In the genomic region with DNA sequence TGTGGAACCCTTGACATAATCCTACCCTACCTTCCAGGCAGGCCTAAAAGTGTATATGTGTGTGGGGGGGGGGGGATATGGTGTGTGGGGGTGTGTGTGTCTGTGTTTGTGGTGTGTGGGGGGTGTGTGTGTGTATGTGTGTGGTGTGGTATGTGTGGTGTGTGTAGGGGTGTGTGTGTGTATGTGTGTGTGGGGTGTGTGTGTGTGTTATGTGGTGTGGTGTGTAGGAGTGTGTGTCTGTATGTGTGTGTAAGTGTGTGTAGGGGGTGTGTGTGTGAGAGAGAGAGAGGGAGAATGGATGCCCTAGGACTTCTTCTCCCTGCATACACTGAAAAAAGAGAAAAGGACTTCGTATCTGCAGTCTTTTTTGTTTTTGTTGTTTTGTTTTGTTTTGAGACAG, we compare ENCODE assay signal across 18 cellular contexts. TPM values are rescaled to one million over a fixed set of nuclear protein-coding genes. Genes with fewer than 3 reads are reported as not detected.
A peak's percentile ranks its signal among the peaks of the same experiment; 100 is the strongest.
DNase-seq lines count a peak whose midpoint lies in the region; ATAC-seq, FAIRE-seq and TF ChIP-seq lines count a peak whose summit lies in the region.
"Had no signal": no experiment of that assay in that cellular context is flagged by ENCODE, and none has a peak within 500 bp of the region (broad histone marks: within the 10 kb centered on the region; RNA-seq: fewer than 3 reads in every experiment).

No MANE protein-coding gene starts in this region.

- H3K27me3 ChIP-seq in HepG2 (ENCODE audit: control insufficient read depth in 1 of 2, insufficient read depth in 2 of 2, low read length in 2 of 2) (peaks cover 0 to 29% of the 10 kb centered on the region in 2 experiments; a peak in 4 of 5 replicates), right lobe of liver (no peaks in the 10 kb centered on the region)
- H3K27me3 ChIP-seq: BLaER1 had no signal

- intact Hi-C loops in HepG2 (cut with micrococcal nuclease; ENCODE audit: unreplicated experiment) (no loop called here), right lobe of liver (cut with DNase I) (no loop called here)
- intact Hi-C loops in activated CD8-positive, alpha-beta T cell treated with anti-CD3 and anti-CD28 coated beads for 36 hours (cut with micrococcal nuclease): no loop called here

- H3K4me3 Mint-ChIP-seq in effector memory CD8-positive, alpha-beta T cell: peak overlapping the region; percentile 62 to 63
- no peak overlapping the region for H3K4me3 Mint-ChIP-seq in nephron
- peak overlapping the region; percentile 41 for H3K4me3 Mint-ChIP-seq in stimulated activated effector memory CD8-positive, alpha-beta T cell treated with anti-CD3 and anti-CD28 coated beads, Interleukin-12 subunit alpha, Interleukin-12 subunit beta, amount 100 ng/mL, for 72 hours
- no peak overlapping the region for H3K4me3 Mint-ChIP-seq in activated CD8-positive, alpha-beta T cell treated with anti-CD3 and anti-CD28 coated beads for 36 hours

- peak overlapping the region; percentile 38 to 85 for H3K27ac Mint-ChIP-seq in effector memory CD8-positive, alpha-beta T cell
- peak overlapping the region in 2 of 3 experiments; percentile 67 to 71 for H3K27ac Mint-ChIP-seq in nephron
- H3K27ac Mint-ChIP-seq in stimulated activated effector memory CD8-positive, alpha-beta T cell treated with anti-CD3 and anti-CD28 coated beads, Interleukin-12 subunit alpha, Interleukin-12 subunit beta, amount 100 ng/mL, for 72 hours: peak overlapping the region; percentile 79
- H3K27ac Mint-ChIP-seq in activated CD8-positive, alpha-beta T cell treated with anti-CD3 and anti-CD28 coated beads for 36 hours: no peak overlapping the region

- TF ChIP-seq RAD21 in HepG2 (CRISPR knock-in tag; IDR thresholded peaks at IDR 0.05): no peak

- WGBS in HepG2 (ENCODE audit: low lambda C conversion rate): 5% methylated on average over 1 of the region's 1 CpG
- no CpG with 5 or more reads among the region's 1 CpG for WGBS in right lobe of liver (ENCODE audit: insufficient coverage, low coverage, low lambda C conversion rate, missing lambda C conversion rate)

- H3K27me3 Mint-ChIP-seq in effector memory CD8-positive, alpha-beta T cell: no peaks in the 10 kb centered on the region
- H3K27me3 Mint-ChIP-seq in nephron (ENCODE audit: low read depth): peaks cover 6% of the 10 kb centered on the region
- H3K27me3 Mint-ChIP-seq in activated CD8-positive, alpha-beta T cell treated with anti-CD3 and anti-CD28 coated beads for 36 hours: no peaks in the 10 kb centered on the region

- H3K36me3 Mint-ChIP-seq in effector memory CD8-positive, alpha-beta T cell (ENCODE audit: insufficient read depth): no peaks in the 10 kb centered on the region
- no peaks in the 10 kb centered on the region for H3K36me3 Mint-ChIP-seq in nephron (ENCODE audit: low read depth)
- no peaks in the 10 kb centered on the region for H3K36me3 Mint-ChIP-seq in stimulated activated effector memory CD8-positive, alpha-beta T cell treated with anti-CD3 and anti-CD28 coated beads, Interleukin-12 subunit alpha, Interleukin-12 subunit beta, amount 100 ng/mL, for 72 hours
- H3K36me3 Mint-ChIP-seq in activated CD8-positive, alpha-beta T cell treated with anti-CD3 and anti-CD28 coated beads for 36 hours (ENCODE audit: low read depth): no peaks in the 10 kb centered on the region
- H3K36me3 Mint-ChIP-seq: CD8-positive, alpha-beta memory T cell had no signal

- TF ChIP-seq POLR2A in HepG2 (IDR thresholded peaks at IDR 0.05; ENCODE audit: insufficient read depth in 1 of 2, low read depth in 2 of 2, low read length in 2 of 2) (no peak), right lobe of liver (IDR thresholded peaks at IDR 0.05) (no peak)

- no peak overlapping the region for H3K9ac ChIP-seq in HepG2 (ENCODE audit: insufficient read depth, low read depth, low read length)
- H3K9ac ChIP-seq: BLaER1 had no signal

- POLR2A ChIA-PET in HepG2 (lab: Yijun Ruan, JAX): no interaction called here
- POLR2A ChIA-PET in activated CD8-positive, alpha-beta T cell treated with anti-CD3 and anti-CD28 coated beads for 36 hours (lab: Charles Lee): interaction anchor here (0.7 to 1.0 kb wide), 2 partner anchors 8 to 69 kb away, joined by 4 read pairs; no protein-coding TSS in a partner anchor

- no peak for DNase-seq in HepG2 (ENCODE audit: low spot score)
- no peak for DNase-seq in right lobe of liver
- DNase-seq in effector memory CD8-positive, alpha-beta T cell: no peak
- no peak for DNase-seq in stimulated activated effector memory CD8-positive, alpha-beta T cell treated with anti-CD3 and anti-CD28 coated beads, Interleukin-12 subunit alpha, Interleukin-12 subunit beta, amount 100 ng/mL, for 72 hours (ENCODE audit: low spot score in 2 of 2)
- no peak for DNase-seq in activated CD8-positive, alpha-beta T cell treated with anti-CD3 and anti-CD28 coated beads for 36 hours
- DNase-seq: 8988T; AML-193; Caco-2; CD8-positive, alpha-beta memory T cell; DMS53; GF-D8 had no signal

- no peak for ATAC-seq in HepG2
- ATAC-seq in right lobe of liver: no peak
- no peak for ATAC-seq in effector memory CD8-positive, alpha-beta T cell (replicated peaks)
- ATAC-seq in stimulated activated effector memory CD8-positive, alpha-beta T cell treated with anti-CD3 and anti-CD28 coated beads, Interleukin-12 subunit alpha, Interleukin-12 subunit beta, amount 100 ng/mL, for 72 hours: no peak
- ATAC-seq in GM21723 (IDR thresholded peaks at IDR 0.05; ENCODE audit: unreplicated experiment): no peak
- no peak for ATAC-seq in activated CD8-positive, alpha-beta T cell treated with anti-CD3 and anti-CD28 coated beads for 36 hours
- ATAC-seq in HG03469 (IDR thresholded peaks at IDR 0.05; ENCODE audit: unreplicated experiment): no peak
- ATAC-seq: HCT116 had no signal

- no peaks in the 10 kb centered on the region for H3K9me3 ChIP-seq in HepG2 (ENCODE audit: low read length)
- H3K9me3 ChIP-seq in right lobe of liver: no peaks in the 10 kb centered on the region
- H3K9me3 ChIP-seq: BLaER1, Caco-2 had no signal

- peaks cover 17 to 30% of the 10 kb centered on the region in 2 donors for H3K4me1 Mint-ChIP-seq in effector memory CD8-positive, alpha-beta T cell (ENCODE audit: low read depth in 2 of 2)
- H3K4me1 Mint-ChIP-seq in nephron: peaks cover 16% of the 10 kb centered on the region
- peaks cover 44% of the 10 kb centered on the region for H3K4me1 Mint-ChIP-seq in stimulated activated effector memory CD8-positive, alpha-beta T cell treated with anti-CD3 and anti-CD28 coated beads, Interleukin-12 subunit alpha, Interleukin-12 subunit beta, amount 100 ng/mL, for 72 hours
- peaks cover 15% of the 10 kb centered on the region for H3K4me1 Mint-ChIP-seq in activated CD8-positive, alpha-beta T cell treated with anti-CD3 and anti-CD28 coated beads for 36 hours (ENCODE audit: low read depth)

- no peak overlapping the region for H3K4me3 ChIP-seq in HepG2 (replicated peaks in 1 of 3; ENCODE audit: insufficient read depth in 1 of 3, low read depth in 2 of 3, low read length in 3 of 3)
- H3K4me3 ChIP-seq in right lobe of liver: no peak overlapping the region
- H3K4me3 ChIP-seq: BLaER1 had no signal

- no peaks in the 10 kb centered on the region for H3K79me2 ChIP-seq in HepG2 (ENCODE audit: insufficient read depth, low read length)

- in situ Hi-C loops in HepG2 (cut with HindIII; ENCODE audit: extremely low pct_ligation_motif_present, low pct_unique_long_range_greater_than_20kb): loop anchor here (5.0 kb wide), 1 partner anchor 35 kb away; the partner anchor contains the start of gene HILPDA

- no peaks in the 10 kb centered on the region for H3K9me3 Mint-ChIP-seq in effector memory CD8-positive, alpha-beta T cell
- H3K9me3 Mint-ChIP-seq in nephron: no peaks in the 10 kb centered on the region
- H3K9me3 Mint-ChIP-seq in stimulated activated effector memory CD8-positive, alpha-beta T cell treated with anti-CD3 and anti-CD28 coated beads, Interleukin-12 subunit alpha, Interleukin-12 subunit beta, amount 100 ng/mL, for 72 hours: no peaks in the 10 kb centered on the region
- no peaks in the 10 kb centered on the region for H3K9me3 Mint-ChIP-seq in activated CD8-positive, alpha-beta T cell treated with anti-CD3 and anti-CD28 coated beads for 36 hours
- H3K9me3 Mint-ChIP-seq: CD8-positive, alpha-beta memory T cell had no signal

- no peak overlapping the region for H2AFZ ChIP-seq in HepG2 (ENCODE audit: low read length)

- no TSS peak for BruUV-seq in HepG2 (replicated peaks; lab: Mats Ljungman, UMichigan)

- H3K4me2 ChIP-seq in HepG2 (ENCODE audit: low read depth, low read length): no peak overlapping the region
- H3K4me2 ChIP-seq: BLaER1 had no signal

- TF ChIP-seq EP300 in HepG2 (IDR thresholded peaks at IDR 0.05; ENCODE audit: low read depth in 2 of 2, low read length in 2 of 2): no peak
- no peak for TF ChIP-seq EP300 in HepG2 (CRISPR knock-in tag; IDR thresholded peaks at IDR 0.05; ENCODE audit: borderline replicate concordance)

- no peak for FAIRE-seq in HepG2 (lab: Jason Lieb, UNC)
- FAIRE-seq: GM19239, H54 had no signal

- H3K36me3 ChIP-seq in HepG2 (replicated peaks in 1 of 2; ENCODE audit: control insufficient read depth in 1 of 2, insufficient read depth in 2 of 2, low read length in 2 of 2) (no peaks in the 10 kb centered on the region), right lobe of liver (no peaks in the 10 kb centered on the region)
- H3K36me3 ChIP-seq: BLaER1 had no signal

- no peaks in the 10 kb centered on the region for H4K20me1 ChIP-seq in HepG2 (ENCODE audit: insufficient read depth, low read length)
- H4K20me1 ChIP-seq: BLaER1 had no signal

- TF ChIP-seq CTCF in HepG2 (CRISPR knock-in tag; IDR thresholded peaks at IDR 0.05): no peak
- TF ChIP-seq CTCF in right lobe of liver (IDR thresholded peaks at IDR 0.05): no peak
- TF ChIP-seq CTCF in nephron (IDR thresholded peaks at IDR 0.05; ENCODE audit: unreplicated experiment in 3 of 3): no peak
- TF ChIP-seq CTCF in activated CD8-positive, alpha-beta T cell treated with anti-CD3 and anti-CD28 coated beads for 36 hours (IDR thresholded peaks at IDR 0.05): no peak

- CTCF ChIA-PET in HepG2 (lab: Yijun Ruan, JAX; ENCODE audit: low intra/inter-chr PET ratio, low total read pairs): no interaction called here
- CTCF ChIA-PET in activated CD8-positive, alpha-beta T cell treated with anti-CD3 and anti-CD28 coated beads for 36 hours (lab: Charles Lee): interaction anchor here (6.6 to 15.2 kb wide), 4 partner anchors 9 to 74 kb away, joined by 58 to 345 read pairs (median 170); partner anchors contain the start of gene IMPDH1

- H3K4me1 ChIP-seq in HepG2 (ENCODE audit: insufficient read depth, low read length): peaks cover 46% of the 10 kb centered on the region
- H3K4me1 ChIP-seq in right lobe of liver: peaks cover 0 to 9% (median 2%) of the 10 kb centered on the region in 4 donors
- H3K4me1 ChIP-seq: Caco-2 had no signal

- no peak overlapping the region for H3K27ac ChIP-seq in HepG2 (ENCODE audit: extremely low read length, insufficient read depth, low read length)
- no peak overlapping the region for H3K27ac ChIP-seq in right lobe of liver
- H3K27ac ChIP-seq: BLaER1 had no signal

RNA-seq across cellular contexts. Expression of gene IMPDH1, which starts 12.3 kb away (rescaled TPM):
- 18.4 and 22.8 TPM in 2 replicates for total RNA-seq in HepG2 (2016; rRNA removed; fragmentation: Illumina TruSeq; extraction: Trizol)
- 12.3 and 12.6 TPM in 2 replicates for total RNA-seq in HepG2 (2016; cell fraction: cytosol; rRNA removed; fragmentation: Illumina TruSeq; extraction: Trizol; ENCODE audit: low read depth)
- total RNA-seq in HepG2 (2016; cell fraction: insoluble cytoplasmic fraction; rRNA removed; fragmentation: Illumina TruSeq; extraction: Trizol): 15.4 and 23.8 TPM in 2 replicates
- total RNA-seq in HepG2 (2016; cell fraction: membrane; rRNA removed; fragmentation: Illumina TruSeq; extraction: Trizol): 28.1 and 28.2 TPM in 2 replicates
- 12.6 and 19.2 TPM in 2 replicates for total RNA-seq in HepG2 (2016; cell fraction: nucleus; rRNA removed; fragmentation: Illumina TruSeq; extraction: Trizol)
- polyA plus RNA-seq in HepG2 (2011; rRNA removed): 34.0 and 49.9 TPM in 2 replicates
- polyA plus RNA-seq in HepG2 (2011; cell fraction: cytosol; rRNA removed): 31.4 and 37.8 TPM in 2 replicates
- polyA plus RNA-seq in HepG2 (2011; cell fraction: nucleus; rRNA removed): 92.2 and 93.4 TPM in 2 replicates
- 25.0 and 27.5 TPM in 2 replicates for polyA plus RNA-seq in HepG2 (2012)
- polyA plus RNA-seq in HepG2 (2016; cell fraction: cytosol; fragmentation: Illumina TruSeq; extraction: Trizol; ENCODE audit: low read depth): 18.4 and 18.5 TPM in 2 replicates
- polyA plus RNA-seq in HepG2 (2016; cell fraction: insoluble cytoplasmic fraction; fragmentation: Illumina TruSeq; extraction: Trizol; ENCODE audit: low read depth): 20.6 and 24.8 TPM in 2 replicates
- polyA plus RNA-seq in HepG2 (2016; cell fraction: membrane; fragmentation: Illumina TruSeq; extraction: Trizol; ENCODE audit: low read depth): 26.7 and 29.0 TPM in 2 replicates
- polyA plus RNA-seq in HepG2 (2016; cell fraction: nucleus; fragmentation: Illumina TruSeq; extraction: Trizol; ENCODE audit: insufficient read depth, low read depth): 29.2 and 34.5 TPM in 2 replicates
- polyA minus RNA-seq in HepG2 (2011; rRNA and poly(A)+ RNA removed; ENCODE audit: low replicate concordance): 82.0 and 176 TPM in 2 replicates
- 19.3 and 30.8 TPM in 2 replicates for polyA minus RNA-seq in HepG2 (2011; cell fraction: cytosol; rRNA and poly(A)+ RNA removed)
- polyA minus RNA-seq in HepG2 (2011; cell fraction: nucleus; rRNA and poly(A)+ RNA removed): 26.3 and 29.8 TPM in 2 replicates
- 1 to 10 TPM; 3.0 to 9.8 (median 5.5) TPM for total RNA-seq in right lobe of liver
- total RNA-seq in activated CD8-positive, alpha-beta T cell treated with anti-CD3 and anti-CD28 coated beads for 36 hours: 10 to 100 TPM; 60.5 to 68.1 TPM

RNA-seq across cellular contexts. Expression of gene HILPDA, which starts 33.6 kb away (rescaled TPM):
- total RNA-seq in HepG2 (2016; rRNA removed; fragmentation: Illumina TruSeq; extraction: Trizol) (8.6 and 11.1 TPM in 2 replicates), right lobe of liver (10 to 100 TPM in 1 of 6 experiments, 1 to 10 TPM in 5; 1.8 to 60.6 (median 3.6) TPM)
- 5.5 and 6.1 TPM in 2 replicates for total RNA-seq in HepG2 (2016; cell fraction: cytosol; rRNA removed; fragmentation: Illumina TruSeq; extraction: Trizol; ENCODE audit: low read depth)
- 9.8 and 10.4 TPM in 2 replicates for total RNA-seq in HepG2 (2016; cell fraction: insoluble cytoplasmic fraction; rRNA removed; fragmentation: Illumina TruSeq; extraction: Trizol)
- 9.5 and 9.7 TPM in 2 replicates for total RNA-seq in HepG2 (2016; cell fraction: membrane; rRNA removed; fragmentation: Illumina TruSeq; extraction: Trizol)
- total RNA-seq in HepG2 (2016; cell fraction: nucleus; rRNA removed; fragmentation: Illumina TruSeq; extraction: Trizol): 7.8 and 10.3 TPM in 2 replicates
- 43.1 and 44.0 TPM in 2 replicates for polyA plus RNA-seq in HepG2 (2011; rRNA removed)
- 32.3 and 32.9 TPM in 2 replicates for polyA plus RNA-seq in HepG2 (2011; cell fraction: cytosol; rRNA removed)
- 35.8 and 42.7 TPM in 2 replicates for polyA plus RNA-seq in HepG2 (2011; cell fraction: nucleus; rRNA removed)
- polyA plus RNA-seq in HepG2 (2012): 13.1 and 14.9 TPM in 2 replicates
- polyA plus RNA-seq in HepG2 (2016; cell fraction: cytosol; fragmentation: Illumina TruSeq; extraction: Trizol; ENCODE audit: low read depth): 2.2 and 3.3 TPM in 2 replicates
- 8.9 and 9.4 TPM in 2 replicates for polyA plus RNA-seq in HepG2 (2016; cell fraction: insoluble cytoplasmic fraction; fragmentation: Illumina TruSeq; extraction: Trizol; ENCODE audit: low read depth)
- polyA plus RNA-seq in HepG2 (2016; cell fraction: membrane; fragmentation: Illumina TruSeq; extraction: Trizol; ENCODE audit: low read depth): 4.4 and 4.9 TPM in 2 replicates
- polyA plus RNA-seq in HepG2 (2016; cell fraction: nucleus; fragmentation: Illumina TruSeq; extraction: Trizol; ENCODE audit: insufficient read depth, low read depth): 10.1 and 10.3 TPM in 2 replicates
- 30.3 and 48.5 TPM in 2 replicates for polyA minus RNA-seq in HepG2 (2011; rRNA and poly(A)+ RNA removed; ENCODE audit: low replicate concordance)
- polyA minus RNA-seq in HepG2 (2011; cell fraction: cytosol; rRNA and poly(A)+ RNA removed): 12.9 and 14.9 TPM in 2 replicates
- 12.4 and 27.1 TPM in 2 replicates for polyA minus RNA-seq in HepG2 (2011; cell fraction: nucleus; rRNA and poly(A)+ RNA removed)
- total RNA-seq in activated CD8-positive, alpha-beta T cell treated with anti-CD3 and anti-CD28 coated beads for 36 hours: 100 to 1,000 TPM; 344 to 362 TPM

RNA-seq across cellular contexts. Expression of gene METTL2B, which starts 54.5 kb away (rescaled TPM):
- total RNA-seq in HepG2 (2016; rRNA removed; fragmentation: Illumina TruSeq; extraction: Trizol): 33.1 and 40.1 TPM in 2 replicates
- total RNA-seq in HepG2 (2016; cell fraction: cytosol; rRNA removed; fragmentation: Illumina TruSeq; extraction: Trizol; ENCODE audit: low read depth): 6.7 and 7.5 TPM in 2 replicates
- 38.6 and 39.4 TPM in 2 replicates for total RNA-seq in HepG2 (2016; cell fraction: insoluble cytoplasmic fraction; rRNA removed; fragmentation: Illumina TruSeq; extraction: Trizol)
- 10.1 and 11.9 TPM in 2 replicates for total RNA-seq in HepG2 (2016; cell fraction: membrane; rRNA removed; fragmentation: Illumina TruSeq; extraction: Trizol)
- 31.5 and 32.5 TPM in 2 replicates for total RNA-seq in HepG2 (2016; cell fraction: nucleus; rRNA removed; fragmentation: Illumina TruSeq; extraction: Trizol)
- 15.5 and 17.4 TPM in 2 replicates for polyA plus RNA-seq in HepG2 (2011; rRNA removed)
- polyA plus RNA-seq in HepG2 (2011; cell fraction: cytosol; rRNA removed): 8.4 and 12.3 TPM in 2 replicates
- polyA plus RNA-seq in HepG2 (2011; cell fraction: nucleus; rRNA removed): 7.7 and 10.8 TPM in 2 replicates
- 11.3 TPM in 2 replicates for polyA plus RNA-seq in HepG2 (2012)
- polyA plus RNA-seq in HepG2 (2016; cell fraction: cytosol; fragmentation: Illumina TruSeq; extraction: Trizol; ENCODE audit: low read depth): 4.4 and 5.8 TPM in 2 replicates
- polyA plus RNA-seq in HepG2 (2016; cell fraction: insoluble cytoplasmic fraction; fragmentation: Illumina TruSeq; extraction: Trizol; ENCODE audit: low read depth): 26.3 and 32.1 TPM in 2 replicates
- polyA plus RNA-seq in HepG2 (2016; cell fraction: membrane; fragmentation: Illumina TruSeq; extraction: Trizol; ENCODE audit: low read depth): 5.4 and 10.5 TPM in 2 replicates
- polyA plus RNA-seq in HepG2 (2016; cell fraction: nucleus; fragmentation: Illumina TruSeq; extraction: Trizol; ENCODE audit: insufficient read depth, low read depth): 29.3 and 39.8 TPM in 2 replicates
- 13.1 and 35.5 TPM in 2 replicates for polyA minus RNA-seq in HepG2 (2011; rRNA and poly(A)+ RNA removed; ENCODE audit: low replicate concordance)
- 10.6 and 11.3 TPM in 2 replicates for polyA minus RNA-seq in HepG2 (2011; cell fraction: cytosol; rRNA and poly(A)+ RNA removed)
- 36.1 and 39.4 TPM in 2 replicates for polyA minus RNA-seq in HepG2 (2011; cell fraction: nucleus; rRNA and poly(A)+ RNA removed)
- total RNA-seq in right lobe of liver: 10 to 100 TPM; 10.8 to 15.1 (median 13.6) TPM
- 10 to 100 TPM; 38.9 to 45.6 TPM for total RNA-seq in activated CD8-positive, alpha-beta T cell treated with anti-CD3 and anti-CD28 coated beads for 36 hours

Comparison
In these comparisons a context has a peak if more than half of its experiments do, and no peak if none do; other contexts are left out.
1. H3K4me3 Mint-ChIP-seq: peak in effector memory CD8-positive, alpha-beta T cell (2 of 2) and stimulated activated effector memory CD8-positive, alpha-beta T cell treated with anti-CD3 and anti-CD28 coated beads, Interleukin-12 subunit alpha, Interleukin-12 subunit beta, amount 100 ng/mL, for 72 hours (single experiment); none in nephron (0 of 3) and activated CD8-positive, alpha-beta T cell treated with anti-CD3 and anti-CD28 coated beads for 36 hours (single experiment).
2. RNA of gene HILPDA, which starts 33.6 kb away (total RNA-seq): 344 to 362 TPM in activated CD8-positive, alpha-beta T cell treated with anti-CD3 and anti-CD28 coated beads for 36 hours; 5.5 to 11.1 TPM in HepG2 and 1.8 to 60.6 TPM in right lobe of liver; every median in the first group is over 4 times any median in the second.